Comparison of ENCODE assay signal across 19 cellular contexts in the genomic region with DNA sequence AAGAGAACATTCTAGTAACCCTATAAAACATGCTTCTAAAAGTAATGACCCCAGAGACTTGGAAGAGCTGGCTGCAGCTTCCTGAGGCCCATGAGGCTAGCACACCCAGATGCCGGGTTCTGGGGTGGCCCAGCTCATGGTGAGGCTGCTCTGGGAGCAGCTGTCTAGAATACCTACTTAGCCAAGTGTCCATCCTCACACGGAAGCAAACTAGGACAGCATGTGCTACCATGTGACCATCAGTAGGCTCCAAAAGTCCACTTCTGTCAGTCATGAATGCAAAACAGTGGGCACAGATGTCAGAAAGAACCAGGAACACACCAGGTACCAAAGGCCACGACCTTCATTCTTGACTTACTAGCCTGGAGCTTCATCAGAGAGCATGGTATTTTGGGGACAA.
"Had no signal": no experiment of that assay in that cellular context is flagged by ENCODE, and none has a peak within 500 bp of the region (broad histone marks: within the 10 kb centered on the region; RNA-seq: fewer than 3 reads in every experiment).

No MANE protein-coding gene starts in this region.

- H3K27me3 Mint-ChIP-seq: activated CD4-positive, alpha-beta T cell treated with anti-CD3 and anti-CD28 coated beads, Interleukin-2, amount 10 ng/mL, durations not matched to agents 7 days and 5 days had no signal

- H3K27ac ChIP-seq: left lung, neural progenitor cell, tibial nerve had no signal

- H3K9me3 Mint-ChIP-seq: activated CD4-positive, alpha-beta T cell treated with anti-CD3 and anti-CD28 coated beads, Interleukin-2, amount 10 ng/mL, durations not matched to agents 7 days and 5 days; activated T-cell treated with anti-CD3 and anti-CD28 coated beads, Interleukin-2, amount 50 U/mL, for 72 hours; central memory CD8-positive, alpha-beta T cell; memory B cell; T-helper 2 cell treated with Interferon-gamma antibody and Interleukin-4, amounts not matched to agents 5 μg/mL and 100 μg/mL, for 36 hours had no signal

- H2AFZ ChIP-seq: neural progenitor cell had no signal

- H3K27me3 ChIP-seq: body of pancreas, heart right ventricle, left lung, neural progenitor cell, tibial nerve had no signal

- ATAC-seq: activated T-cell treated with anti-CD3 and anti-CD28 coated beads, Interleukin-2, amount 50 U/mL, for 72 hours; body of pancreas; left lung; sciatic nerve; stimulated activated naive B cell treated with anti-CD40 and anti-IgM and Interleukin-4, amounts not matched to agents 10 μg/mL and 1 μg/mL and 100 μg/mL, for 72 hours had no signal

- H3K4me2 ChIP-seq: neural progenitor cell had no signal

- H3K4me3 ChIP-seq: body of pancreas, heart right ventricle, left lung, neural progenitor cell, tibial nerve had no signal

- H3K9ac ChIP-seq: neural progenitor cell had no signal

- H3K9me3 ChIP-seq: body of pancreas, left lung had no signal

- DNase-seq: activated CD4-positive, alpha-beta T cell treated with anti-CD3 and anti-CD28 coated beads, Interleukin-2, amount 10 ng/mL, durations not matched to agents 7 days and 5 days; activated CD4-positive, CD25-positive, alpha-beta regulatory T cell; activated CD8-positive, alpha-beta memory T cell treated with anti-CD3 and anti-CD28 coated beads, Interleukin-2, amount 50 U/mL, for 48 hours; activated gamma-delta T cell treated with Interleukin-2 at 50 U/mL for 16 hours; activated T-cell treated with anti-CD3 and anti-CD28 coated beads, Interleukin-2, amount 50 U/mL, for 72 hours; amniotic stem cell; cortex of kidney; effector CD4-positive, alpha-beta T cell; heart right ventricle; left lung; stimulated activated naive B cell treated with anti-CD40 and anti-IgM and Interleukin-4, amounts not matched to agents 10 μg/mL and 1 μg/mL and 100 μg/mL, for 72 hours had no signal

- H3K27ac Mint-ChIP-seq: activated CD4-positive, alpha-beta T cell treated with anti-CD3 and anti-CD28 coated beads, Interleukin-2, amount 10 ng/mL, durations not matched to agents 7 days and 5 days; activated naive CD8-positive, alpha-beta T cell; activated T-cell treated with anti-CD3 and anti-CD28 coated beads, Interleukin-2, amount 50 U/mL, for 72 hours; memory B cell; neural progenitor cell; stimulated activated naive B cell treated with anti-CD40 and anti-IgM and Interleukin-4, amounts not matched to agents 10 μg/mL and 1 μg/mL and 100 μg/mL, for 72 hours; T-helper 2 cell treated with Interferon-gamma antibody and Interleukin-4, amounts not matched to agents 5 μg/mL and 100 μg/mL, for 36 hours had no signal

- H3K36me3 Mint-ChIP-seq: activated naive CD8-positive, alpha-beta T cell; memory B cell; stimulated activated naive B cell treated with anti-CD40 and anti-IgM and Interleukin-4, amounts not matched to agents 10 μg/mL and 1 μg/mL and 100 μg/mL, for 72 hours had no signal

- H3K4me3 Mint-ChIP-seq: activated CD4-positive, alpha-beta T cell treated with anti-CD3 and anti-CD28 coated beads, Interleukin-2, amount 10 ng/mL, durations not matched to agents 7 days and 5 days; activated naive CD8-positive, alpha-beta T cell; activated T-cell treated with anti-CD3 and anti-CD28 coated beads, Interleukin-2, amount 50 U/mL, for 72 hours; central memory CD8-positive, alpha-beta T cell; memory B cell; neural progenitor cell; stimulated activated naive B cell treated with anti-CD40 and anti-IgM and Interleukin-4, amounts not matched to agents 10 μg/mL and 1 μg/mL and 100 μg/mL, for 72 hours; T-helper 2 cell treated with Interferon-gamma antibody and Interleukin-4, amounts not matched to agents 5 μg/mL and 100 μg/mL, for 36 hours had no signal

- H3K4me1 Mint-ChIP-seq: activated CD4-positive, alpha-beta T cell treated with anti-CD3 and anti-CD28 coated beads, Interleukin-2, amount 10 ng/mL, durations not matched to agents 7 days and 5 days; central memory CD8-positive, alpha-beta T cell; memory B cell; stimulated activated naive B cell treated with anti-CD40 and anti-IgM and Interleukin-4, amounts not matched to agents 10 μg/mL and 1 μg/mL and 100 μg/mL, for 72 hours had no signal
